Comparison of ENCODE assay signal across 8 cellular contexts in the genomic region with DNA sequence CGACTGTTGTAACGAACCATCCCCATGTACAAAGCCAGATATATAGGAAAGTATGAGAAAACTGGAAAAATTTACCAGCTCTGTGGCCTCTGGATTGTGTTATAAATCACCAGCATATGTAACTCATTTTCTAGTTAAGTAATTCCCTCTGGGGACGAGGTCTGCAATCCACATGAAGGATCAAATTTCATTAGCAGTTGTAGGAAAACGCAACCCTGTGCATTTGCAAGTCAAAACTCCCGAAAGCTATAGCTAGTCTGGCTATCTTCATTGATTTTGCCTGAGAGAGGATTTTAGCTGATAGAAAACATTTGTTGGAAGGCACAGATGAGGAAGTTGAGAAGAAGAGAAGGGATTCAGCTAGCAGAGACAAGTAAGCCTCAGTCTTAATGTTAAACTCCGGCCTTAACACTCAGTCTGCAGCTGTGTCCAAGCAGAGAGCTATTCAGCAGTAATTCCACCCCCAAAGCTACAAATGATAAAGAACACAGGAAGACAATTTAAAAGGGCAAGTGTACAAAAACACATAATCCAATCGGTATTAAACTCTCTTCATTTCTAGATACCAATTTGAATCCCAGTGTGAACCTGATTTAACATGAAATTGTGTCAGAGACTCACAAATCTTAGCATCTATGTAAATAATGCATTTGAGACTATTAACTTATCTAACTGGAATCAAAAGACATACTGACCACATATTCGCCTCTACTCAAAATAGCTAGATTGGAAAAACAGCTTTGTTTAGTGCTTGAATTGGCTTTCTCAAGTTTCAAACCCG. TPM values are rescaled to one million over a fixed set of nuclear protein-coding genes. Genes with fewer than 3 reads are reported as not detected.
DNase-seq lines count a peak whose midpoint lies in the region; ATAC-seq, FAIRE-seq and TF ChIP-seq lines count a peak whose summit lies in the region.

No MANE protein-coding gene starts in this region.

- H3K4me1 Mint-ChIP-seq in Caco-2 (ENCODE audit: low read depth, unreplicated experiment) = no peaks in the 10 kb centered on the region

- H3K36me3 Mint-ChIP-seq in Caco-2 (ENCODE audit: insufficient read depth, unreplicated experiment) = peaks cover 21% of the 10 kb centered on the region

- H3K27ac ChIP-seq in keratinocyte (ENCODE audit: control insufficient read depth, insufficient read depth, low read length) (peak overlapping the region; percentile 99), transverse colon (peak overlapping the region; percentile 83 to 91 (median 86))

- H3K4me1 ChIP-seq in keratinocyte (ENCODE audit: control insufficient read depth, extremely low read depth, insufficient read depth, low read length) = peaks cover 36% of the 10 kb centered on the region
- peaks cover 0 to 41% (median 9%) of the 10 kb centered on the region in 4 donors for H3K4me1 ChIP-seq in transverse colon
- H3K4me1 ChIP-seq in Caco-2 = peaks cover 26% of the 10 kb centered on the region; the same call in 1 of the 2 replicates

- TF ChIP-seq EP300 in transverse colon (IDR thresholded peaks at IDR 0.05; ENCODE audit: low read depth) = no peak

- no peak overlapping the region for H3K4me3 Mint-ChIP-seq in Caco-2 (ENCODE audit: unreplicated experiment)

- H3K27me3 Mint-ChIP-seq in Caco-2 (ENCODE audit: insufficient read depth, unreplicated experiment) = no peaks in the 10 kb centered on the region

- H3K4me3 ChIP-seq in astrocyte of the cerebellum (ENCODE audit: low read depth, low read length) (peak overlapping the region; percentile 71), keratinocyte (ENCODE audit: control insufficient read depth in 2 of 3, extremely low read depth in 1 of 3, insufficient read depth in 2 of 3, low read depth in 1 of 3, low read length in 3 of 3) (peak overlapping the region; percentile 78 to 100 (median 97)), transverse colon (peak overlapping the region; percentile 31 to 42 (median 34)), Caco-2 (ENCODE audit: low read depth, low read length) (no peak overlapping the region)

- H3K4me2 ChIP-seq in keratinocyte (ENCODE audit: control insufficient read depth, extremely low read depth, insufficient read depth, low read depth, low read length) = peak overlapping the region; percentile 72

- BruUV-seq in Caco-2 (replicated peaks; lab: Mats Ljungman, UMichigan) = no TSS peak

- peak; percentile 69 for DNase-seq in SIG-M5 treated with dmso at 0.1 percent for 504 hours (lab: John Stamatoyannopoulos, UW; ENCODE audit: unreplicated experiment)
- DNase-seq in SIG-M5 (lab: John Stamatoyannopoulos, UW) = no peak
- peak; percentile 58 for DNase-seq in NCI-H1694 (lab: John Stamatoyannopoulos, UW)
- peak; percentile 82 for DNase-seq in astrocyte of the cerebellum (ENCODE audit: low read depth)
- DNase-seq in keratinocyte (ENCODE audit: low read depth, low spot score) = no peak
- DNase-seq in transverse colon = no peak
- DNase-seq in Caco-2 = no peak

- no peak for ATAC-seq in GM19328 (IDR thresholded peaks at IDR 0.05; ENCODE audit: unreplicated experiment)

- dilution Hi-C loops in keratinocyte (cut with MboI; ENCODE audit: extremely low pct_ligation_motif_present, low sequenced_read_pairs) = no loop called here

- no peaks in the 10 kb centered on the region for H3K9me1 ChIP-seq in keratinocyte (ENCODE audit: control insufficient read depth, extremely low read depth, insufficient read depth, low read length)

- H3K36me3 ChIP-seq in keratinocyte (ENCODE audit: control insufficient read depth in 2 of 2, extremely low read depth in 1 of 2, insufficient read depth in 2 of 2, low read length in 2 of 2) (peaks cover 3 to 4% of the 10 kb centered on the region in 2 experiments), transverse colon (no peaks in the 10 kb centered on the region), Caco-2 (ENCODE audit: control insufficient read depth, insufficient read depth, low read length) (peaks cover 1% of the 10 kb centered on the region; the same call in 1 of the 2 replicates)

- WGBS in transverse colon (ENCODE audit: low coverage in 1 of 2), 2 donors = 35 to 39% methylated on average over 9 of the region's 9 CpGs

- CTCF ChIA-PET in Caco-2 (lab: Charles Lee) = no interaction called here

- no peak overlapping the region for H3K27ac Mint-ChIP-seq in Caco-2 (ENCODE audit: unreplicated experiment)

- no peaks in the 10 kb centered on the region for H3K9me3 Mint-ChIP-seq in Caco-2 (ENCODE audit: unreplicated experiment)

- TF ChIP-seq CTCF in astrocyte of the cerebellum (IDR thresholded peaks at IDR 0.05; ENCODE audit: low read depth, low read length, missing control alignments) (no peak), keratinocyte (optimal IDR thresholded peaks at IDR 0.05 in 1 of 3, IDR thresholded peaks at IDR 0.05 in 1 of 3, conservative IDR thresholded peaks at IDR 0.05 in 1 of 3; ENCODE audit: extremely low read depth in 1 of 3, insufficient read depth in 2 of 3, low read length in 3 of 3) (no peak), transverse colon (IDR thresholded peaks at IDR 0.05) (no peak), Caco-2 (IDR thresholded peaks at IDR 0.05; ENCODE audit: insufficient read depth in 1 of 2, low read depth in 1 of 2, low read length in 1 of 2, severe bottlenecking in 1 of 2, unreplicated experiment in 1 of 2) (no peak)

- no peak overlapping the region for H2AFZ ChIP-seq in keratinocyte (ENCODE audit: control insufficient read depth, low read length)

- peak; percentile 17 for FAIRE-seq in keratinocyte (lab: Jason Lieb, UNC)

- no peaks in the 10 kb centered on the region for H3K9me3 ChIP-seq in keratinocyte (ENCODE audit: control insufficient read depth, low read depth, low read length)
- H3K9me3 ChIP-seq in transverse colon = no peaks in the 10 kb centered on the region
- no peaks in the 10 kb centered on the region for H3K9me3 ChIP-seq in Caco-2

- H3K9ac ChIP-seq in keratinocyte (ENCODE audit: control insufficient read depth, extremely low read depth, insufficient read depth, low read length) = peak overlapping the region; percentile 100

- POLR2A ChIA-PET in Caco-2 (lab: Charles Lee) = interaction anchor here (0.6 kb wide), 1 partner anchor 30 kb away, joined by 3 read pairs; no protein-coding TSS in a partner anchor

- no peaks in the 10 kb centered on the region for H4K20me1 ChIP-seq in keratinocyte (ENCODE audit: control insufficient read depth, extremely low read depth, insufficient read depth, low read length)

- no peaks in the 10 kb centered on the region for H3K27me3 ChIP-seq in keratinocyte (ENCODE audit: control insufficient read depth, extremely low read depth, insufficient read depth, low read length)
- no peaks in the 10 kb centered on the region for H3K27me3 ChIP-seq in transverse colon
- no peaks in the 10 kb centered on the region for H3K27me3 ChIP-seq in Caco-2 (replicated peaks; ENCODE audit: control insufficient read depth, insufficient read depth, low read length)

- in situ Hi-C loops in astrocyte of the cerebellum (cut with HindIII; ENCODE audit: low sequenced_read_pairs) (no loop called here), transverse colon (cut with MboI; ENCODE audit: low pct_ligation_motif_present in 1 of 4, low pct_unique_long_range_greater_than_20kb in 1 of 4, low sequenced_read_pairs in 3 of 4) (no loop called here)

- TF ChIP-seq POLR2A in transverse colon (IDR thresholded peaks at IDR 0.05) = no peak

- peaks cover 56% of the 10 kb centered on the region for H3K79me2 ChIP-seq in keratinocyte (ENCODE audit: control insufficient read depth, insufficient read depth, low read length)

- intact Hi-C loops in transverse colon (cut with DNase I; ENCODE audit: low total_unique reads) (no loop called here), Caco-2 (cut with micrococcal nuclease; ENCODE audit: unreplicated experiment) (no loop called here)

RNA-seq across cellular contexts. Expression of a gene that starts 54.2 kb away (rescaled TPM):
- polyA plus RNA-seq in keratinocyte = 50.6 to 72.3 TPM (median 61.4 TPM) in 3 replicates
- 16.5 TPM for polyA plus RNA-seq in keratinocyte (2011; ENCODE audit: low read depth)
- 34.2 and 52.2 TPM in 2 replicates for polyA plus RNA-seq in keratinocyte (2011; cell fraction: cytosol; rRNA removed)
- 134 and 136 TPM in 2 replicates for polyA plus RNA-seq in keratinocyte (2011; cell fraction: nucleus; rRNA removed)
- polyA plus RNA-seq in keratinocyte (2012; ENCODE audit: low replicate concordance) = 22.1 and 30.6 TPM in 2 replicates
- 34.1 to 97.0 TPM (median 89.8 TPM) in 3 replicates for polyA minus RNA-seq in keratinocyte
- polyA minus RNA-seq in keratinocyte (2011; cell fraction: cytosol; rRNA and poly(A)+ RNA removed) = 36.1 TPM
- polyA minus RNA-seq in keratinocyte (2011; cell fraction: nucleus; rRNA and poly(A)+ RNA removed) = 43.4 and 81.5 TPM in 2 replicates
- 10 to 100 TPM; 17.5 to 32.5 (median 21.0) TPM for total RNA-seq in transverse colon
- total RNA-seq in Caco-2 (2022) = 61.6 and 62.6 TPM in 2 replicates

Comparison
In these comparisons a context has a peak if more than half of its experiments do, and no peak if none do; other contexts are left out.
1. DNase-seq: peak in SIG-M5 treated with dmso at 0.1 percent for 504 hours (single experiment), NCI-H1694 (single experiment) and astrocyte of the cerebellum (single experiment); none in SIG-M5 (single experiment), keratinocyte (single experiment), transverse colon (single experiment) and Caco-2 (0 of 2).